In genomic region chr6:64691069-64691468, GRCh38 we compare ENCODE assay signal across 19 cellular contexts.
DNase-seq lines count a peak whose midpoint lies in the region; ATAC-seq, FAIRE-seq and TF ChIP-seq lines count a peak whose summit lies in the region.
"Had no signal": no experiment of that assay in that cellular context is flagged by ENCODE, and none has a peak within 500 bp of the region (broad histone marks: within the 10 kb centered on the region; RNA-seq: fewer than 3 reads in every experiment).

No MANE protein-coding gene starts in this region.

- no peaks in the 10 kb centered on the region for H3K36me3 ChIP-seq in kidney (ENCODE audit: control insufficient read depth in 1 of 2, insufficient read depth in 2 of 2, low read length in 2 of 2)
- H3K36me3 ChIP-seq: BLaER1 treated with 17β-estradiol and CSF1 and Interleukin-3, amounts not matched to agents 10 nM and 100 nM had no signal

- H3K4me3 Mint-ChIP-seq in T-helper 2 cell treated with Interferon-gamma antibody and Interleukin-4, amounts not matched to agents 5 μg/mL and 100 μg/mL, for 36 hours, result no peak overlapping the region
- H3K4me3 Mint-ChIP-seq: B cell; CD8-positive, alpha-beta T cell had no signal

- H3K4me3 ChIP-seq in choroid plexus epithelial cell (ENCODE audit: low read depth, low read length), result no peak overlapping the region
- no peak overlapping the region for H3K4me3 ChIP-seq in kidney (ENCODE audit: low read length in 2 of 2)
- H3K4me3 ChIP-seq: BLaER1 treated with 17β-estradiol and CSF1 and Interleukin-3, amounts not matched to agents 10 nM and 100 nM; GM23248 had no signal

- H3K4me1 ChIP-seq in kidney (ENCODE audit: control insufficient read depth in 1 of 2, insufficient read depth in 1 of 2, low read depth in 1 of 2, low read length in 2 of 2), result no peaks in the 10 kb centered on the region
- H3K4me1 ChIP-seq: BLaER1 treated with 17β-estradiol and CSF1 and Interleukin-3, amounts not matched to agents 10 nM and 100 nM had no signal

- peaks cover 0 to 4% of the 10 kb centered on the region in 2 donors for H3K9me3 ChIP-seq in kidney (ENCODE audit: control insufficient read depth in 1 of 2, low read length in 2 of 2)

- FAIRE-seq in A204.1 (lab: Jason Lieb, UNC) (peak; percentile 62), kidney (lab: Jason Lieb, UNC) (peak; percentile 44)
- FAIRE-seq: GM12891, GM19239, H54 had no signal

- peak; percentile 18 for DNase-seq in NCI-H226
- DNase-seq in choroid plexus epithelial cell (ENCODE audit: low read depth), result peak; percentile 38
- DNase-seq in kidney, result no peak
- DNase-seq in NCI-H1694 (lab: John Stamatoyannopoulos, UW), result no peak
- DNase-seq in GDM1 (lab: John Stamatoyannopoulos, UW), result no peak
- no peak for DNase-seq in T-helper 2 cell treated with Interferon-gamma antibody and Interleukin-4, amounts not matched to agents 5 μg/mL and 100 μg/mL, for 36 hours (ENCODE audit: low spot score)
- DNase-seq: Calu3; CD8-positive, alpha-beta T cell; DMS79 treated with DMSO at 0.1 percent for 48 hours; GM23248; HCEC 1CT had no signal

- H3K9ac ChIP-seq in kidney (ENCODE audit: low read length in 2 of 2), result no peak overlapping the region
- H3K9ac ChIP-seq: BLaER1 treated with 17β-estradiol and CSF1 and Interleukin-3, amounts not matched to agents 10 nM and 100 nM; GM23248 had no signal

- H3K4me1 Mint-ChIP-seq in T-helper 2 cell treated with Interferon-gamma antibody and Interleukin-4, amounts not matched to agents 5 μg/mL and 100 μg/mL, for 36 hours (ENCODE audit: low read depth), result no peaks in the 10 kb centered on the region
- H3K4me1 Mint-ChIP-seq: B cell had no signal

- TF ChIP-seq CTCF in choroid plexus epithelial cell (conservative IDR thresholded peaks at IDR 0.05; ENCODE audit: low read depth, low read length) (no peak), kidney (IDR thresholded peaks at IDR 0.05; ENCODE audit: borderline replicate concordance, extremely low read depth, insufficient read depth) (no peak)

- no peak for ATAC-seq in GM18511 (IDR thresholded peaks at IDR 0.05; ENCODE audit: unreplicated experiment)
- ATAC-seq: CD8-positive, alpha-beta T cell had no signal

- peaks cover 34% of the 10 kb centered on the region for H3K9me3 Mint-ChIP-seq in T-helper 2 cell treated with Interferon-gamma antibody and Interleukin-4, amounts not matched to agents 5 μg/mL and 100 μg/mL, for 36 hours

- no peaks in the 10 kb centered on the region for H3K36me3 Mint-ChIP-seq in T-helper 2 cell treated with Interferon-gamma antibody and Interleukin-4, amounts not matched to agents 5 μg/mL and 100 μg/mL, for 36 hours (ENCODE audit: low read depth)
- H3K36me3 Mint-ChIP-seq: CD8-positive, alpha-beta T cell had no signal

- H3K27ac Mint-ChIP-seq in T-helper 2 cell treated with Interferon-gamma antibody and Interleukin-4, amounts not matched to agents 5 μg/mL and 100 μg/mL, for 36 hours, result no peak overlapping the region
- H3K27ac Mint-ChIP-seq: B cell; CD8-positive, alpha-beta T cell had no signal

- intact Hi-C loops in kidney (cut with DNase I), result no loop called here

- no peaks in the 10 kb centered on the region for H3K27me3 Mint-ChIP-seq in T-helper 2 cell treated with Interferon-gamma antibody and Interleukin-4, amounts not matched to agents 5 μg/mL and 100 μg/mL, for 36 hours (ENCODE audit: low read depth)
- H3K27me3 Mint-ChIP-seq: B cell had no signal

- H3K27ac ChIP-seq in kidney (ENCODE audit: low read depth in 2 of 2, low read length in 2 of 2), result no peak overlapping the region
- H3K27ac ChIP-seq: 22Rv1; BLaER1 treated with 17β-estradiol and CSF1 and Interleukin-3, amounts not matched to agents 10 nM and 100 nM; GM23248 had no signal

Comparison
In these comparisons a context has a peak if more than half of its experiments do, and no peak if none do; other contexts are left out.
1. DNase-seq: peak in NCI-H226 (single experiment) and choroid plexus epithelial cell (single experiment); none in kidney (single experiment), NCI-H1694 (single experiment), GDM1 (single experiment) and T-helper 2 cell treated with Interferon-gamma antibody and Interleukin-4, amounts not matched to agents 5 μg/mL and 100 μg/mL, for 36 hours (single experiment).